ENCODE assay signal across 16 cellular contexts in genomic region chr17:17097763-17098345, GRCh38. TPM values are rescaled to one million over a fixed set of nuclear protein-coding genes. Genes with fewer than 3 reads are reported as not detected.
DNase-seq lines count a peak whose midpoint lies in the region; ATAC-seq and TF ChIP-seq lines count a peak whose summit lies in the region.
"Had no signal": no experiment of that assay in that cellular context is flagged by ENCODE, and none has a peak within 500 bp of the region (broad histone marks: within the 10 kb centered on the region; RNA-seq: fewer than 3 reads in every experiment).

No MANE protein-coding gene starts in this region.

- H3K9me3 ChIP-seq in esophagus (ENCODE audit: control insufficient read depth in 2 of 2, insufficient read depth in 1 of 2, low read depth in 1 of 2, low read length in 1 of 2): no peaks in the 10 kb centered on the region
- no peaks in the 10 kb centered on the region for H3K9me3 ChIP-seq in neural progenitor cell (ENCODE audit: low read depth)
- no peaks in the 10 kb centered on the region for H3K9me3 ChIP-seq in tibial artery

- peak overlapping the region; percentile 49 for H3K4me2 ChIP-seq in neural progenitor cell

- DNase-seq in activated CD8-positive, alpha-beta T cell treated with anti-CD3 and anti-CD28 coated beads, Interleukin-2, amount 10 ng/mL, durations not matched to agents 7 days and 5 days: no peak
- DNase-seq in activated CD8-positive, alpha-beta T cell treated with anti-CD3 and anti-CD28 coated beads for 36 hours: no peak
- DNase-seq in neural progenitor cell (ENCODE audit: low spot score): no peak
- DNase-seq in tibial artery: no peak
- DNase-seq in NCI-H1092 treated with DMSO at 0.1 percent for 48 hours (lab: John Stamatoyannopoulos, UW): no peak
- no peak for DNase-seq in activated T-helper 2 cell treated with anti-CD3 and anti-CD28 coated beads, Interferon-gamma antibody, Interleukin-2, Interleukin-4, amounts not matched to agents 10 μg/mL and 5 μg/mL and 100 μg/mL, durations not matched to agents 14 hours and 24 hours and 36 hours (ENCODE audit: low spot score)
- DNase-seq in NCI-H524 treated with DMSO at 0.1 percent for 48 hours (lab: John Stamatoyannopoulos, UW): no peak
- DNase-seq: activated naive CD4-positive, alpha-beta T cell treated with Interleukin-2 at 50 U/mL for 16 hours; CD4-positive, CD25-positive, alpha-beta regulatory T cell; mesendoderm; NCI-H1417; NCI-H345; stimulated activated CD4-positive, alpha-beta T cell treated with anti-CD3 and anti-CD28 coated beads, Interleukin-2, amount 100 ng/mL, for 24 hours; stimulated activated CD8-positive, alpha-beta memory T cell treated with anti-CD3 and anti-CD28 coated beads, Interleukin-4, amount 100 ng/mL, for 48 hours had no signal

- intact Hi-C loops in activated CD8-positive, alpha-beta T cell treated with anti-CD3 and anti-CD28 coated beads for 36 hours (cut with micrococcal nuclease): no loop called here
- intact Hi-C loops in tibial artery (cut with DNase I; ENCODE audit: low total_unique reads): no loop called here
- intact Hi-C loops in activated T-helper 2 cell treated with anti-CD3 and anti-CD28 coated beads, Interferon-gamma antibody, Interleukin-2, Interleukin-4, amounts not matched to agents 10 μg/mL and 5 μg/mL and 100 μg/mL, durations not matched to agents 14 hours and 24 hours and 36 hours (cut with micrococcal nuclease): no loop called here

- H3K36me3 Mint-ChIP-seq in activated CD8-positive, alpha-beta T cell treated with anti-CD3 and anti-CD28 coated beads, Interleukin-2, amount 10 ng/mL, durations not matched to agents 7 days and 5 days (ENCODE audit: low read depth): peaks cover 6% of the 10 kb centered on the region
- peaks cover 2% of the 10 kb centered on the region for H3K36me3 Mint-ChIP-seq in activated CD8-positive, alpha-beta T cell treated with anti-CD3 and anti-CD28 coated beads for 36 hours (ENCODE audit: low read depth)
- peaks cover 3% of the 10 kb centered on the region for H3K36me3 Mint-ChIP-seq in neural progenitor cell
- H3K36me3 Mint-ChIP-seq in activated T-helper 2 cell treated with anti-CD3 and anti-CD28 coated beads, Interferon-gamma antibody, Interleukin-2, Interleukin-4, amounts not matched to agents 10 μg/mL and 5 μg/mL and 100 μg/mL, durations not matched to agents 14 hours and 24 hours and 36 hours (ENCODE audit: low read depth): no peaks in the 10 kb centered on the region

- H3K9me3 Mint-ChIP-seq in activated CD8-positive, alpha-beta T cell treated with anti-CD3 and anti-CD28 coated beads, Interleukin-2, amount 10 ng/mL, durations not matched to agents 7 days and 5 days (ENCODE audit: insufficient read depth): no peaks in the 10 kb centered on the region
- H3K9me3 Mint-ChIP-seq in activated CD8-positive, alpha-beta T cell treated with anti-CD3 and anti-CD28 coated beads for 36 hours: no peaks in the 10 kb centered on the region
- no peaks in the 10 kb centered on the region for H3K9me3 Mint-ChIP-seq in neural progenitor cell
- H3K9me3 Mint-ChIP-seq in activated T-helper 2 cell treated with anti-CD3 and anti-CD28 coated beads, Interferon-gamma antibody, Interleukin-2, Interleukin-4, amounts not matched to agents 10 μg/mL and 5 μg/mL and 100 μg/mL, durations not matched to agents 14 hours and 24 hours and 36 hours: no peaks in the 10 kb centered on the region
- H3K9me3 Mint-ChIP-seq: CD4-positive, CD25-positive, alpha-beta regulatory T cell had no signal

- H3K79me2 ChIP-seq in neural progenitor cell (ENCODE audit: low read depth): peaks cover 17% of the 10 kb centered on the region

- no peak for ATAC-seq in activated CD8-positive, alpha-beta T cell treated with anti-CD3 and anti-CD28 coated beads, Interleukin-2, amount 10 ng/mL, durations not matched to agents 7 days and 5 days
- ATAC-seq in activated CD8-positive, alpha-beta T cell treated with anti-CD3 and anti-CD28 coated beads for 36 hours: no peak

- no peak overlapping the region for H2AFZ ChIP-seq in neural progenitor cell (replicated peaks)

- H3K9ac ChIP-seq in neural progenitor cell: peak overlapping the region; percentile 37

- no peaks in the 10 kb centered on the region for H3K27me3 Mint-ChIP-seq in activated CD8-positive, alpha-beta T cell treated with anti-CD3 and anti-CD28 coated beads, Interleukin-2, amount 10 ng/mL, durations not matched to agents 7 days and 5 days (ENCODE audit: low read depth)
- H3K27me3 Mint-ChIP-seq in activated CD8-positive, alpha-beta T cell treated with anti-CD3 and anti-CD28 coated beads for 36 hours: no peaks in the 10 kb centered on the region
- H3K27me3 Mint-ChIP-seq in neural progenitor cell (ENCODE audit: insufficient read depth, low read depth): no peaks in the 10 kb centered on the region
- no peaks in the 10 kb centered on the region for H3K27me3 Mint-ChIP-seq in activated T-helper 2 cell treated with anti-CD3 and anti-CD28 coated beads, Interferon-gamma antibody, Interleukin-2, Interleukin-4, amounts not matched to agents 10 μg/mL and 5 μg/mL and 100 μg/mL, durations not matched to agents 14 hours and 24 hours and 36 hours (ENCODE audit: low read depth)
- H3K27me3 Mint-ChIP-seq: CD4-positive, CD25-positive, alpha-beta regulatory T cell had no signal

- no peaks in the 10 kb centered on the region for H3K4me1 Mint-ChIP-seq in activated CD8-positive, alpha-beta T cell treated with anti-CD3 and anti-CD28 coated beads, Interleukin-2, amount 10 ng/mL, durations not matched to agents 7 days and 5 days (ENCODE audit: low read depth)
- H3K4me1 Mint-ChIP-seq in activated CD8-positive, alpha-beta T cell treated with anti-CD3 and anti-CD28 coated beads for 36 hours (ENCODE audit: low read depth): peaks cover 5% of the 10 kb centered on the region
- H3K4me1 Mint-ChIP-seq in neural progenitor cell: peaks cover 21% of the 10 kb centered on the region
- H3K4me1 Mint-ChIP-seq in activated T-helper 2 cell treated with anti-CD3 and anti-CD28 coated beads, Interferon-gamma antibody, Interleukin-2, Interleukin-4, amounts not matched to agents 10 μg/mL and 5 μg/mL and 100 μg/mL, durations not matched to agents 14 hours and 24 hours and 36 hours (ENCODE audit: low read depth): peaks cover 8% of the 10 kb centered on the region

- H3K27me3 ChIP-seq in esophagus (ENCODE audit: control insufficient read depth in 1 of 2, insufficient read depth in 2 of 2, low read length in 2 of 2): no peaks in the 10 kb centered on the region
- no peaks in the 10 kb centered on the region for H3K27me3 ChIP-seq in neural progenitor cell
- no peaks in the 10 kb centered on the region for H3K27me3 ChIP-seq in tibial artery

- H3K36me3 ChIP-seq in esophagus (ENCODE audit: control insufficient read depth in 2 of 2, insufficient read depth in 2 of 2, low read length in 1 of 2) (peaks cover 0 to 8% of the 10 kb centered on the region in 2 donors), neural progenitor cell (no peaks in the 10 kb centered on the region), tibial artery (peaks cover 0 to 4% (median 0%) of the 10 kb centered on the region in 3 donors)

- POLR2A ChIA-PET in activated CD8-positive, alpha-beta T cell treated with anti-CD3 and anti-CD28 coated beads, Interleukin-2, amount 10 ng/mL, durations not matched to agents 7 days and 5 days (lab: Charles Lee): no interaction called here
- POLR2A ChIA-PET in activated CD8-positive, alpha-beta T cell treated with anti-CD3 and anti-CD28 coated beads for 36 hours (lab: Charles Lee): interaction anchor here (1.8 kb wide), 1 partner anchor 16 kb away, joined by 5 read pairs; no protein-coding TSS in a partner anchor

- H3K27ac Mint-ChIP-seq in activated CD8-positive, alpha-beta T cell treated with anti-CD3 and anti-CD28 coated beads, Interleukin-2, amount 10 ng/mL, durations not matched to agents 7 days and 5 days: peak overlapping the region; percentile 49
- H3K27ac Mint-ChIP-seq in activated CD8-positive, alpha-beta T cell treated with anti-CD3 and anti-CD28 coated beads for 36 hours: no peak overlapping the region
- H3K27ac Mint-ChIP-seq in neural progenitor cell: peak overlapping the region; percentile 82
- no peak overlapping the region for H3K27ac Mint-ChIP-seq in activated T-helper 2 cell treated with anti-CD3 and anti-CD28 coated beads, Interferon-gamma antibody, Interleukin-2, Interleukin-4, amounts not matched to agents 10 μg/mL and 5 μg/mL and 100 μg/mL, durations not matched to agents 14 hours and 24 hours and 36 hours

- H3K4me1 ChIP-seq in esophagus (ENCODE audit: control insufficient read depth in 2 of 2, insufficient read depth in 2 of 2, low read length in 1 of 2): peaks cover 5 to 10% of the 10 kb centered on the region in 2 donors
- H3K4me1 ChIP-seq in neural progenitor cell: peaks cover 42% of the 10 kb centered on the region
- peaks cover 0 to 100% (median 76%) of the 10 kb centered on the region in 4 donors for H3K4me1 ChIP-seq in tibial artery

- no peaks in the 10 kb centered on the region for H3F3A ChIP-seq in neural progenitor cell (ENCODE audit: low read depth)

- no peak overlapping the region for H3K4me3 ChIP-seq in esophagus (ENCODE audit: low read depth in 1 of 2, low read length in 2 of 2)
- no peak overlapping the region for H3K4me3 ChIP-seq in neural progenitor cell
- peak overlapping the region in 1 of 2 donors; percentile 12 for H3K4me3 ChIP-seq in tibial artery

- CTCF ChIA-PET in activated CD8-positive, alpha-beta T cell treated with anti-CD3 and anti-CD28 coated beads, Interleukin-2, amount 10 ng/mL, durations not matched to agents 7 days and 5 days (lab: Charles Lee): no interaction called here
- CTCF ChIA-PET in activated CD8-positive, alpha-beta T cell treated with anti-CD3 and anti-CD28 coated beads for 36 hours (lab: Charles Lee): no interaction called here

- no peak overlapping the region for H3K4me3 Mint-ChIP-seq in activated CD8-positive, alpha-beta T cell treated with anti-CD3 and anti-CD28 coated beads, Interleukin-2, amount 10 ng/mL, durations not matched to agents 7 days and 5 days
- H3K4me3 Mint-ChIP-seq in activated CD8-positive, alpha-beta T cell treated with anti-CD3 and anti-CD28 coated beads for 36 hours: no peak overlapping the region
- H3K4me3 Mint-ChIP-seq in neural progenitor cell: no peak overlapping the region
- H3K4me3 Mint-ChIP-seq in activated T-helper 2 cell treated with anti-CD3 and anti-CD28 coated beads, Interferon-gamma antibody, Interleukin-2, Interleukin-4, amounts not matched to agents 10 μg/mL and 5 μg/mL and 100 μg/mL, durations not matched to agents 14 hours and 24 hours and 36 hours (ENCODE audit: low read depth): no peak overlapping the region
- H3K4me3 Mint-ChIP-seq: CD4-positive, CD25-positive, alpha-beta regulatory T cell had no signal

- H4K20me1 ChIP-seq in neural progenitor cell (ENCODE audit: low read depth): peaks cover 22% of the 10 kb centered on the region

- WGBS in esophagus, 2 donors: 85 to 90% methylated on average over 7 of the region's 7 CpGs

- TF ChIP-seq CTCF in activated CD8-positive, alpha-beta T cell treated with anti-CD3 and anti-CD28 coated beads for 36 hours (IDR thresholded peaks at IDR 0.05): no peak
- TF ChIP-seq CTCF in neural progenitor cell (IDR thresholded peaks at IDR 0.05): no peak
- no peak for TF ChIP-seq CTCF in tibial artery (IDR thresholded peaks at IDR 0.05)

- H3K27ac ChIP-seq in esophagus (ENCODE audit: low read depth in 2 of 2, low read length in 1 of 2): peak overlapping the region; percentile 58 to 69
- H3K27ac ChIP-seq in neural progenitor cell: peak overlapping the region; percentile 63
- H3K27ac ChIP-seq in tibial artery: peak overlapping the region; percentile 77 to 84
- H3K27ac ChIP-seq: 22Rv1 had no signal

RNA-seq across cellular contexts. Expression of gene MPRIP, which starts 55.6 kb away (rescaled TPM):
- total RNA-seq in activated CD8-positive, alpha-beta T cell treated with anti-CD3 and anti-CD28 coated beads, Interleukin-2, amount 10 ng/mL, durations not matched to agents 7 days and 5 days: 100 to 1,000 TPM; 217 to 226 TPM
- 100 to 1,000 TPM; 132 to 135 TPM for total RNA-seq in activated CD8-positive, alpha-beta T cell treated with anti-CD3 and anti-CD28 coated beads for 36 hours
- polyA plus RNA-seq in esophagus: 100 to 1,000 TPM; 122 to 226 TPM
- total RNA-seq in neural progenitor cell (ENCODE audit: low replicate concordance): 42.1 and 65.0 TPM in 2 replicates
- 141 and 144 TPM in 2 replicates for total RNA-seq in activated T-helper 2 cell treated with anti-CD3 and anti-CD28 coated beads, Interferon-gamma antibody, Interleukin-2, Interleukin-4, amounts not matched to agents 10 μg/mL and 5 μg/mL and 100 μg/mL, durations not matched to agents 14 hours and 24 hours and 36 hours

Comparison
In these comparisons a context has a peak if more than half of its experiments do, and no peak if none do; other contexts are left out.
1. H3K27ac Mint-ChIP-seq: peak in activated CD8-positive, alpha-beta T cell treated with anti-CD3 and anti-CD28 coated beads, Interleukin-2, amount 10 ng/mL, durations not matched to agents 7 days and 5 days (single experiment) and neural progenitor cell (single experiment); none in activated CD8-positive, alpha-beta T cell treated with anti-CD3 and anti-CD28 coated beads for 36 hours (single experiment) and activated T-helper 2 cell treated with anti-CD3 and anti-CD28 coated beads, Interferon-gamma antibody, Interleukin-2, Interleukin-4, amounts not matched to agents 10 μg/mL and 5 μg/mL and 100 μg/mL, durations not matched to agents 14 hours and 24 hours and 36 hours (single experiment).
2. Peak in every context shown above with its lines, with median percentiles within 50 percentile points of each other: H3K27ac ChIP-seq.